ENCODE assay signal across 17 cellular contexts in genomic region chr7:542131-542934, GRCh38. TPM values are rescaled to one million over a fixed set of nuclear protein-coding genes. Genes with fewer than 3 reads are reported as not detected.
DNase-seq lines count a peak whose midpoint lies in the region; ATAC-seq, FAIRE-seq and TF ChIP-seq lines count a peak whose summit lies in the region.
"Had no signal": no experiment of that assay in that cellular context is flagged by ENCODE, and none has a peak within 500 bp of the region (broad histone marks: within the 10 kb centered on the region; RNA-seq: fewer than 3 reads in every experiment).

No MANE protein-coding gene starts in this region.

- peak overlapping the region; percentile 76 for H2AFZ ChIP-seq in astrocyte (ENCODE audit: low read depth, low read length)
- H2AFZ ChIP-seq in GM23338: no peak overlapping the region

- no peaks in the 10 kb centered on the region for H3K36me3 Mint-ChIP-seq in activated CD8-positive, alpha-beta T cell treated with anti-CD3 and anti-CD28 coated beads, Interleukin-2, amount 10 ng/mL, durations not matched to agents 7 days and 5 days (ENCODE audit: low read depth)
- peaks cover 6% of the 10 kb centered on the region for H3K36me3 Mint-ChIP-seq in activated CD8-positive, alpha-beta T cell treated with anti-CD3 and anti-CD28 coated beads for 36 hours (ENCODE audit: low read depth)
- H3K36me3 Mint-ChIP-seq in astrocyte (ENCODE audit: low read depth, unreplicated experiment) (no peaks in the 10 kb centered on the region), GM23338 (ENCODE audit: low read depth) (peaks cover 4% of the 10 kb centered on the region; the same call in 2 of the 3 replicates)

- H3K9me3 Mint-ChIP-seq in activated CD8-positive, alpha-beta T cell treated with anti-CD3 and anti-CD28 coated beads, Interleukin-2, amount 10 ng/mL, durations not matched to agents 7 days and 5 days (ENCODE audit: insufficient read depth): no peaks in the 10 kb centered on the region
- H3K9me3 Mint-ChIP-seq in activated CD8-positive, alpha-beta T cell treated with anti-CD3 and anti-CD28 coated beads for 36 hours: peaks cover 4% of the 10 kb centered on the region
- H3K9me3 Mint-ChIP-seq in astrocyte (ENCODE audit: unreplicated experiment) (peaks cover 3% of the 10 kb centered on the region), GM23338 (peaks cover 4% of the 10 kb centered on the region; the same call in 1 of the 3 replicates)
- H3K9me3 Mint-ChIP-seq: activated T-helper 2 cell treated with anti-CD3 and anti-CD28 coated beads, Interferon-gamma antibody, Interleukin-2, Interleukin-4, amounts not matched to agents 10 μg/mL and 5 μg/mL and 100 μg/mL, durations not matched to agents 14 hours and 24 hours and 36 hours had no signal

- no peak overlapping the region for H3K4ac ChIP-seq in mesendoderm (ENCODE audit: low read depth, low read length)

- intact Hi-C loops in activated CD8-positive, alpha-beta T cell treated with anti-CD3 and anti-CD28 coated beads for 36 hours (cut with micrococcal nuclease): no loop called here

- no peak for TF ChIP-seq POLR2A in GM18505 (IDR thresholded peaks at IDR 0.05; ENCODE audit: borderline replicate concordance, extremely low read depth, insufficient read depth, insufficient read length)

- WGBS in mesendoderm (ENCODE audit: extremely low coverage, insufficient coverage, low lambda C conversion rate): no CpG with 5 or more reads among the region's 34 CpGs

- H3K36me3 ChIP-seq in astrocyte (ENCODE audit: insufficient read depth, low read length) (no peaks in the 10 kb centered on the region), mesendoderm (ENCODE audit: control insufficient read depth, insufficient read depth, low read length) (no peaks in the 10 kb centered on the region), thoracic aorta (no peaks in the 10 kb centered on the region), GM23338 (ENCODE audit: insufficient read depth) (no peaks in the 10 kb centered on the region)
- H3K36me3 ChIP-seq: gastroesophageal sphincter, prostate gland had no signal

- POLR2A ChIA-PET in activated CD8-positive, alpha-beta T cell treated with anti-CD3 and anti-CD28 coated beads, Interleukin-2, amount 10 ng/mL, durations not matched to agents 7 days and 5 days (lab: Charles Lee): no interaction called here
- POLR2A ChIA-PET in activated CD8-positive, alpha-beta T cell treated with anti-CD3 and anti-CD28 coated beads for 36 hours (lab: Charles Lee): interaction anchor here (2.2 kb wide), 1 partner anchor 10 kb away, joined by 5 read pairs; no protein-coding TSS in a partner anchor

- no peaks in the 10 kb centered on the region for H3K27me3 ChIP-seq in astrocyte (ENCODE audit: insufficient read depth, low read length)
- no peaks in the 10 kb centered on the region for H3K27me3 ChIP-seq in mesendoderm (ENCODE audit: insufficient read depth, low read length, poor library complexity)
- H3K27me3 ChIP-seq in thoracic aorta (replicated peaks; ENCODE audit: insufficient read depth): no peaks in the 10 kb centered on the region
- no peaks in the 10 kb centered on the region for H3K27me3 ChIP-seq in GM23338 (ENCODE audit: insufficient read depth)
- H3K27me3 ChIP-seq: body of pancreas, gastroesophageal sphincter had no signal

- H3K9me3 ChIP-seq in astrocyte (ENCODE audit: insufficient read depth, low read depth, low read length) (no peaks in the 10 kb centered on the region), thoracic aorta (no peaks in the 10 kb centered on the region)
- H3K9me3 ChIP-seq: body of pancreas, gastroesophageal sphincter, prostate gland had no signal

- H3K79me2 ChIP-seq in astrocyte (ENCODE audit: insufficient read depth, low read length): no peaks in the 10 kb centered on the region
- H3K79me2 ChIP-seq in mesendoderm (ENCODE audit: control insufficient read depth, insufficient read depth, low read length): no peaks in the 10 kb centered on the region
- H3K79me2 ChIP-seq in GM23338 (replicated peaks; ENCODE audit: insufficient read depth): no peaks in the 10 kb centered on the region

- H3K4me2 ChIP-seq in astrocyte (ENCODE audit: low read length): peak overlapping the region; percentile 68
- H3K4me2 ChIP-seq in mesendoderm (ENCODE audit: low read length): no peak overlapping the region
- no peak overlapping the region for H3K4me2 ChIP-seq in GM23338

- peaks cover 6% of the 10 kb centered on the region for H3K4me1 Mint-ChIP-seq in activated CD8-positive, alpha-beta T cell treated with anti-CD3 and anti-CD28 coated beads, Interleukin-2, amount 10 ng/mL, durations not matched to agents 7 days and 5 days (ENCODE audit: low read depth)
- peaks cover 5% of the 10 kb centered on the region for H3K4me1 Mint-ChIP-seq in activated CD8-positive, alpha-beta T cell treated with anti-CD3 and anti-CD28 coated beads for 36 hours (ENCODE audit: low read depth)
- H3K4me1 Mint-ChIP-seq in astrocyte (ENCODE audit: low read depth, unreplicated experiment): peaks cover 26% of the 10 kb centered on the region
- H3K4me1 Mint-ChIP-seq in GM23338: peaks cover 4% of the 10 kb centered on the region

- H4K20me1 ChIP-seq in astrocyte (ENCODE audit: insufficient read depth, low read length) (no peaks in the 10 kb centered on the region), GM23338 (replicated peaks; ENCODE audit: insufficient read depth) (no peaks in the 10 kb centered on the region)

- H2BK5ac ChIP-seq in mesendoderm (ENCODE audit: low read length): no peak overlapping the region

- H3K27ac ChIP-seq in astrocyte (ENCODE audit: low read depth, low read length) (peak overlapping the region; percentile 84), mesendoderm (ENCODE audit: low read depth, low read length) (no peak overlapping the region), thoracic aorta (peak overlapping the region; percentile 82 to 95), GM23338 (ENCODE audit: low read depth) (no peak overlapping the region)
- H3K27ac ChIP-seq: body of pancreas, prostate gland had no signal

- no peak overlapping the region for H3K4me3 ChIP-seq in astrocyte (ENCODE audit: insufficient read depth, low read depth, low read length)
- no peak overlapping the region for H3K4me3 ChIP-seq in mesendoderm (ENCODE audit: low read length)
- no peak overlapping the region for H3K4me3 ChIP-seq in thoracic aorta
- H3K4me3 ChIP-seq in GM23338: no peak overlapping the region
- H3K4me3 ChIP-seq: body of pancreas, gastroesophageal sphincter, prostate gland had no signal

- no peak for FAIRE-seq in astrocyte (lab: Jason Lieb, UNC)
- FAIRE-seq: G401.6 had no signal

- CTCF ChIA-PET in activated CD8-positive, alpha-beta T cell treated with anti-CD3 and anti-CD28 coated beads, Interleukin-2, amount 10 ng/mL, durations not matched to agents 7 days and 5 days (lab: Charles Lee): interaction anchor here (1.0 kb wide), 1 partner anchor 10 kb away, joined by 3 read pairs; no protein-coding TSS in a partner anchor
- CTCF ChIA-PET in activated CD8-positive, alpha-beta T cell treated with anti-CD3 and anti-CD28 coated beads for 36 hours (lab: Charles Lee): no interaction called here

- no peak for TF ChIP-seq CTCF in activated CD8-positive, alpha-beta T cell treated with anti-CD3 and anti-CD28 coated beads for 36 hours (IDR thresholded peaks at IDR 0.05)
- TF ChIP-seq CTCF in astrocyte (IDR thresholded peaks at IDR 0.05; ENCODE audit: insufficient read depth, low read depth, low read length) (no peak), thoracic aorta (IDR thresholded peaks at IDR 0.05) (no peak), GM23338 (conservative IDR thresholded peaks at IDR 0.05; ENCODE audit: low read depth in 2 of 2) (no peak)

- no peak overlapping the region for H4K5ac ChIP-seq in mesendoderm (ENCODE audit: low read length)

- H3K56ac ChIP-seq in mesendoderm (ENCODE audit: low read length): peak overlapping the region; percentile 49

- peak overlapping the region; percentile 68 for H3K27ac Mint-ChIP-seq in activated CD8-positive, alpha-beta T cell treated with anti-CD3 and anti-CD28 coated beads, Interleukin-2, amount 10 ng/mL, durations not matched to agents 7 days and 5 days
- no peak overlapping the region for H3K27ac Mint-ChIP-seq in activated CD8-positive, alpha-beta T cell treated with anti-CD3 and anti-CD28 coated beads for 36 hours
- peak overlapping the region; percentile 97 for H3K27ac Mint-ChIP-seq in astrocyte (ENCODE audit: unreplicated experiment)
- H3K27ac Mint-ChIP-seq in GM23338: no peak overlapping the region; the same call in 1 of the 2 replicates
- H3K27ac Mint-ChIP-seq: activated T-helper 2 cell treated with anti-CD3 and anti-CD28 coated beads, Interferon-gamma antibody, Interleukin-2, Interleukin-4, amounts not matched to agents 10 μg/mL and 5 μg/mL and 100 μg/mL, durations not matched to agents 14 hours and 24 hours and 36 hours had no signal

- H3K9me2 ChIP-seq in GM23338 (ENCODE audit: insufficient read depth): no peaks in the 10 kb centered on the region

- H3K79me1 ChIP-seq in mesendoderm (ENCODE audit: low read length): no peaks in the 10 kb centered on the region

- no peaks in the 10 kb centered on the region for H3F3A ChIP-seq in GM23338 (replicated peaks; ENCODE audit: low read depth)

- H4K8ac ChIP-seq in mesendoderm (ENCODE audit: low read depth, low read length): no peak overlapping the region

- no peak for DNase-seq in activated CD8-positive, alpha-beta T cell treated with anti-CD3 and anti-CD28 coated beads, Interleukin-2, amount 10 ng/mL, durations not matched to agents 7 days and 5 days
- no peak for DNase-seq in activated CD8-positive, alpha-beta T cell treated with anti-CD3 and anti-CD28 coated beads for 36 hours
- DNase-seq in astrocyte (ENCODE audit: low read depth) (no peak), mesendoderm (no peak), thoracic aorta (ENCODE audit: low spot score) (no peak), GM23338 (ENCODE audit: low spot score) (no peak), SW480 (ENCODE audit: low spot score) (no peak)
- DNase-seq: body of pancreas, Kasumi-1, NCI-H187 treated with DMSO at 0.1 percent for 48 hours, NCI-H748 treated with DMSO at 0.1 percent for 48 hours, RPMI8226 had no signal

- no peak overlapping the region for H3K23ac ChIP-seq in mesendoderm (ENCODE audit: low read length)

- H3K27me3 Mint-ChIP-seq in activated CD8-positive, alpha-beta T cell treated with anti-CD3 and anti-CD28 coated beads, Interleukin-2, amount 10 ng/mL, durations not matched to agents 7 days and 5 days (ENCODE audit: low read depth): no peaks in the 10 kb centered on the region
- H3K27me3 Mint-ChIP-seq in activated CD8-positive, alpha-beta T cell treated with anti-CD3 and anti-CD28 coated beads for 36 hours: no peaks in the 10 kb centered on the region
- H3K27me3 Mint-ChIP-seq in astrocyte (ENCODE audit: low read depth, unreplicated experiment) (no peaks in the 10 kb centered on the region), GM23338 (ENCODE audit: insufficient read depth, low read depth, poor library complexity) (peaks cover 12% of the 10 kb centered on the region)

- H3K18ac ChIP-seq in mesendoderm (ENCODE audit: low read length): no peak overlapping the region

- no peak overlapping the region for H2BK15ac ChIP-seq in mesendoderm (replicated peaks; ENCODE audit: low read depth)

- H3K4me3 Mint-ChIP-seq in activated CD8-positive, alpha-beta T cell treated with anti-CD3 and anti-CD28 coated beads, Interleukin-2, amount 10 ng/mL, durations not matched to agents 7 days and 5 days: no peak overlapping the region
- H3K4me3 Mint-ChIP-seq in activated CD8-positive, alpha-beta T cell treated with anti-CD3 and anti-CD28 coated beads for 36 hours: no peak overlapping the region
- H3K4me3 Mint-ChIP-seq in astrocyte (ENCODE audit: unreplicated experiment): peak overlapping the region; percentile 35
- no peak overlapping the region for H3K4me3 Mint-ChIP-seq in GM23338

- no peak overlapping the region for H2BK120ac ChIP-seq in mesendoderm (ENCODE audit: low read depth, low read length)

- no peak overlapping the region for H2AK5ac ChIP-seq in mesendoderm (ENCODE audit: low read length)

- ATAC-seq in activated CD8-positive, alpha-beta T cell treated with anti-CD3 and anti-CD28 coated beads, Interleukin-2, amount 10 ng/mL, durations not matched to agents 7 days and 5 days: no peak
- ATAC-seq in activated CD8-positive, alpha-beta T cell treated with anti-CD3 and anti-CD28 coated beads for 36 hours: no peak
- ATAC-seq in thoracic aorta (ENCODE audit: insufficient number of reproducible peaks, low FRiP score, low read depth) (no peak), GM23338 (no peak), GM18505 (IDR thresholded peaks at IDR 0.05; ENCODE audit: unreplicated experiment) (no peak)
- ATAC-seq: body of pancreas had no signal

- peak overlapping the region; percentile 73 for H3K9ac ChIP-seq in astrocyte (ENCODE audit: low read length)
- no peak overlapping the region for H3K9ac ChIP-seq in mesendoderm (ENCODE audit: low read length)

- H3K4me1 ChIP-seq in astrocyte (ENCODE audit: insufficient read depth, low read length) (peaks cover 50% of the 10 kb centered on the region), mesendoderm (ENCODE audit: control insufficient read depth, low read depth, low read length) (peaks cover 3% of the 10 kb centered on the region), thoracic aorta (ENCODE audit: control insufficient read depth in 1 of 2, low read depth in 2 of 2) (peaks cover 27 to 44% of the 10 kb centered on the region in 2 donors), GM23338 (ENCODE audit: insufficient read depth) (peaks cover 3% of the 10 kb centered on the region; the same call in 1 of the 2 replicates)

RNA-seq across cellular contexts. Expression of gene PDGFA, which starts 22.7 kb away (rescaled TPM):
- total RNA-seq in activated CD8-positive, alpha-beta T cell treated with anti-CD3 and anti-CD28 coated beads, Interleukin-2, amount 10 ng/mL, durations not matched to agents 7 days and 5 days: under 1 TPM; 0.50 to 0.79 TPM
- 10 to 100 TPM; 16.7 to 18.8 TPM for total RNA-seq in activated CD8-positive, alpha-beta T cell treated with anti-CD3 and anti-CD28 coated beads for 36 hours
- total RNA-seq in astrocyte (47.1 and 52.9 TPM in 2 replicates), thoracic aorta (100 to 1,000 TPM; 175 to 219 TPM)
- 11.3 TPM for polyA plus RNA-seq in mesendoderm (2013, experiment 1 of 2)
- 11.5 TPM for polyA plus RNA-seq in mesendoderm (2013, experiment 2 of 2)
- total RNA-seq in GM23338 (2014; rRNA removed; shearing (Covaris generic)): 32.2 and 43.1 TPM in 2 replicates
- 35.6 and 39.5 TPM in 2 replicates for polyA plus RNA-seq in GM23338 (2016; fragmentation: Nextera tagmentation; extraction: Ambion mirVana)

Comparison
In these comparisons a context has a peak if more than half of its experiments do, and no peak if none do; other contexts are left out.
1. H3K27ac Mint-ChIP-seq: peak in activated CD8-positive, alpha-beta T cell treated with anti-CD3 and anti-CD28 coated beads, Interleukin-2, amount 10 ng/mL, durations not matched to agents 7 days and 5 days (single experiment) and astrocyte (single experiment); none in activated CD8-positive, alpha-beta T cell treated with anti-CD3 and anti-CD28 coated beads for 36 hours (single experiment) and GM23338 (single experiment).
2. RNA of gene PDGFA, which starts 22.7 kb away (total RNA-seq): 175 to 219 TPM in thoracic aorta, 47.1 to 52.9 TPM in astrocyte, 32.2 to 43.1 TPM in GM23338 and 16.7 to 18.8 TPM in activated CD8-positive, alpha-beta T cell treated with anti-CD3 and anti-CD28 coated beads for 36 hours; 0.50 to 0.79 TPM in activated CD8-positive, alpha-beta T cell treated with anti-CD3 and anti-CD28 coated beads, Interleukin-2, amount 10 ng/mL, durations not matched to agents 7 days and 5 days; every median in the first group is over 4 times any median in the second.
3. H3K27ac ChIP-seq: peak in astrocyte (single experiment) and thoracic aorta (2 of 2); none in mesendoderm (single experiment) and GM23338 (single experiment).